ENCODE assay signal across 17 cellular contexts in the genomic region with DNA sequence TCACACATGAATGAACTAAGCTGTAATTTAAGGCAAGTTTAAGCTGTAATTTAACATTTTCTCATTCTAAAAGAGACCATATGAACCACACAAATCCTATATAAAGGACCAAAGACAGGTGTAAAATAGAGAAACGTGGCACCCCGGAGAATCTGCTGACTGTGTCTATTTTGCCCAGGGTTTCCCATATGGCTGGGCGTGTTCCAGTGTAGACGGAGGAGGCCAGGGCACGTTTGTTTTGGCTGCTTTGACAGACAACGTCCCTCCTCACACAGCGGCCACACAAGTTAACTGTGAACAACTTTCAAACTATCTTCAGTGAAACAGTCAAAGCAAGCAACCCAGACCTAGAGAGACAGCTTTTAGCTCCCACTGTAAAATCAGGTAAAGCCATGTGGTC. TPM values are rescaled to one million over a fixed set of nuclear protein-coding genes. Genes with fewer than 3 reads are reported as not detected.
DNase-seq lines count a peak whose midpoint lies in the region; ATAC-seq and TF ChIP-seq lines count a peak whose summit lies in the region.
"Had no signal": no experiment of that assay in that cellular context is flagged by ENCODE, and none has a peak within 500 bp of the region (broad histone marks: within the 10 kb centered on the region; RNA-seq: fewer than 3 reads in every experiment).

No MANE protein-coding gene starts in this region.

- no peak for ATAC-seq in activated CD8-positive, alpha-beta memory T cell treated with anti-CD3 and anti-CD28 coated beads, Interleukin-2, amount 10 ng/mL, durations not matched to agents 7 days and 5 days
- ATAC-seq in IMR-90 (ENCODE audit: low read depth) (no peak), PC-3 (no peak)

- POLR2A ChIA-PET in IMR-90 (lab: Charles Lee; ENCODE audit: unreplicated experiment) (no interaction called here), PC-3 (lab: Charles Lee; ENCODE audit: unreplicated experiment) (no interaction called here)
- POLR2A ChIA-PET in CD8-positive, alpha-beta memory T cell (lab: Charles Lee): no interaction called here

- no peak for DNase-seq in activated CD8-positive, alpha-beta memory T cell treated with anti-CD3 and anti-CD28 coated beads, Interleukin-2, amount 10 ng/mL, durations not matched to agents 7 days and 5 days
- no peak for DNase-seq in activated CD8-positive, alpha-beta memory T cell treated with anti-CD3 and anti-CD28 coated beads for 24 hours
- DNase-seq in IMR-90: no peak
- DNase-seq in endothelial cell (ENCODE audit: low spot score): no peak
- no peak for DNase-seq in neural progenitor cell (ENCODE audit: low spot score)
- no peak for DNase-seq in PC-3
- no peak for DNase-seq in Karpas-422
- DNase-seq in CD8-positive, alpha-beta memory T cell: no peak
- DNase-seq: Calu3; CD4-positive, alpha-beta memory T cell; GF-D8; KG1; NCI-H1417 treated with DMSO at 0.1 percent for 48 hours; NCI-H187 treated with DMSO at 0.1 percent for 48 hours; NCI-H345; NCI-H526 had no signal

- dilution Hi-C loops in IMR-90 (cut with HindIII; ENCODE audit: low sequenced_read_pairs, unreplicated experiment): no loop called here

- no peak overlapping the region for H2BK15ac ChIP-seq in IMR-90 (ENCODE audit: low read depth, low read length)

- H3K18ac ChIP-seq in IMR-90 (ENCODE audit: low read depth, low read length): no peak overlapping the region

- H3K4ac ChIP-seq in IMR-90 (ENCODE audit: low read depth, low read length): no peak overlapping the region

- peak overlapping the region; percentile 54 for H3K27ac Mint-ChIP-seq in activated CD8-positive, alpha-beta memory T cell treated with anti-CD3 and anti-CD28 coated beads, Interleukin-2, amount 10 ng/mL, durations not matched to agents 7 days and 5 days
- no peak overlapping the region for H3K27ac Mint-ChIP-seq in endothelial cell (ENCODE audit: unreplicated experiment)
- no peak overlapping the region for H3K27ac Mint-ChIP-seq in neural progenitor cell
- H3K27ac Mint-ChIP-seq in CD8-positive, alpha-beta memory T cell: no peak overlapping the region
- H3K27ac Mint-ChIP-seq: CD4-positive, alpha-beta memory T cell had no signal

- CTCF ChIA-PET in activated CD8-positive, alpha-beta memory T cell treated with anti-CD3 and anti-CD28 coated beads, Interleukin-2, amount 10 ng/mL, durations not matched to agents 7 days and 5 days (lab: Charles Lee): no interaction called here
- CTCF ChIA-PET in IMR-90 (lab: Yijun Ruan, JAX) (no interaction called here), PC-3 (lab: Charles Lee) (no interaction called here)
- CTCF ChIA-PET in CD8-positive, alpha-beta memory T cell (lab: Charles Lee): no interaction called here

- H3K23ac ChIP-seq in IMR-90 (ENCODE audit: low read depth, low read length): no peak overlapping the region

- H3K36me3 Mint-ChIP-seq in activated CD8-positive, alpha-beta memory T cell treated with anti-CD3 and anti-CD28 coated beads, Interleukin-2, amount 10 ng/mL, durations not matched to agents 7 days and 5 days: peaks cover 31% of the 10 kb centered on the region
- H3K36me3 Mint-ChIP-seq in endothelial cell (ENCODE audit: low read depth, unreplicated experiment) (peaks cover 43% of the 10 kb centered on the region), neural progenitor cell (peaks cover 51% of the 10 kb centered on the region)
- H3K36me3 Mint-ChIP-seq in CD8-positive, alpha-beta memory T cell: peaks cover 8 to 29% (median 17%) of the 10 kb centered on the region in 3 donors

- no peak overlapping the region for H4K5ac ChIP-seq in IMR-90 (ENCODE audit: low read depth, low read length)

- H2BK5ac ChIP-seq in IMR-90 (ENCODE audit: low read depth, low read length, poor library complexity, severe bottlenecking): no peak overlapping the region

- H3K4me3 ChIP-seq in IMR-90 (ENCODE audit: insufficient read depth, low read depth, low read length) (no peak overlapping the region), neural progenitor cell (no peak overlapping the region), PC-3 (ENCODE audit: low read length) (no peak overlapping the region), Karpas-422 (ENCODE audit: low read length) (no peak overlapping the region)
- no peak overlapping the region for H3K4me3 ChIP-seq in CD8-positive, alpha-beta memory T cell (ENCODE audit: low read length)
- H3K4me3 ChIP-seq: BLaER1 had no signal

- H3F3A ChIP-seq in neural progenitor cell (ENCODE audit: low read depth): no peaks in the 10 kb centered on the region
- H3F3A ChIP-seq in PC-3 (ENCODE audit: low read length, unreplicated experiment): peaks cover 4% of the 10 kb centered on the region

- no peak for TF ChIP-seq RAD21 in IMR-90 (IDR thresholded peaks at IDR 0.05; ENCODE audit: low read length)

- 0 out of 2 replicates have a peak, but pooled peaks cover 4% of the 10 kb centered on the region for H3K9me1 ChIP-seq in IMR-90 (ENCODE audit: insufficient read depth, low read length)

- BruUV-seq in IMR-90 (replicated peaks; lab: Mats Ljungman, UMichigan) (no TSS peak), PC-3 (replicated peaks; lab: Mats Ljungman, UMichigan) (no TSS peak)

- H3K4me1 Mint-ChIP-seq in activated CD8-positive, alpha-beta memory T cell treated with anti-CD3 and anti-CD28 coated beads, Interleukin-2, amount 10 ng/mL, durations not matched to agents 7 days and 5 days: peaks cover 39% of the 10 kb centered on the region
- H3K4me1 Mint-ChIP-seq in endothelial cell (ENCODE audit: unreplicated experiment) (peaks cover 9% of the 10 kb centered on the region), neural progenitor cell (peaks cover 10% of the 10 kb centered on the region)
- H3K4me1 Mint-ChIP-seq in CD8-positive, alpha-beta memory T cell: peaks cover 20 to 44% (median 23%) of the 10 kb centered on the region in 3 donors

- H3K4me1 ChIP-seq in IMR-90 (ENCODE audit: control insufficient read depth, insufficient read depth, low read length): peaks cover 1% of the 10 kb centered on the region
- H3K4me1 ChIP-seq in neural progenitor cell: peaks cover 6% of the 10 kb centered on the region
- no peaks in the 10 kb centered on the region for H3K4me1 ChIP-seq in PC-3 (ENCODE audit: insufficient read depth, low read length)
- H3K4me1 ChIP-seq in Karpas-422 (ENCODE audit: low read length): no peaks in the 10 kb centered on the region
- peaks cover 9% of the 10 kb centered on the region for H3K4me1 ChIP-seq in CD8-positive, alpha-beta memory T cell (ENCODE audit: insufficient read depth, low read length)

- peaks cover 15 to 28% of the 10 kb centered on the region in 2 experiments for H3K79me1 ChIP-seq in IMR-90 (ENCODE audit: low read depth in 1 of 2, low read length in 2 of 2)

- peaks cover 31% of the 10 kb centered on the region for H3K36me3 ChIP-seq in IMR-90 (ENCODE audit: control insufficient read depth, insufficient read depth, low read length)
- no peaks in the 10 kb centered on the region for H3K36me3 ChIP-seq in neural progenitor cell
- H3K36me3 ChIP-seq in PC-3 (ENCODE audit: low read depth, low read length): no peaks in the 10 kb centered on the region
- peaks cover 34% of the 10 kb centered on the region for H3K36me3 ChIP-seq in Karpas-422 (ENCODE audit: insufficient read depth, low read length)
- no peaks in the 10 kb centered on the region for H3K36me3 ChIP-seq in CD8-positive, alpha-beta memory T cell (ENCODE audit: insufficient read depth, low read length)

- H3K9ac ChIP-seq in IMR-90 (ENCODE audit: low read depth, low read length): no peak overlapping the region
- no peak overlapping the region for H3K9ac ChIP-seq in neural progenitor cell
- no peak overlapping the region for H3K9ac ChIP-seq in PC-3 (ENCODE audit: low read length)
- H3K9ac ChIP-seq in Karpas-422 (ENCODE audit: low read length): no peak overlapping the region
- H3K9ac ChIP-seq: BLaER1 had no signal

- 88% methylated on average over 5 of the region's 7 CpGs; no CpG with 5 or more reads in 1 of the 2 experiments for WGBS in IMR-90 (ENCODE audit: extremely low coverage in 2 of 2, insufficient read length in 1 of 2), 2 experiments

- H2AK9ac ChIP-seq in IMR-90 (replicated peaks; ENCODE audit: low read depth, low read length, poor library complexity): no peak overlapping the region

- H3K79me2 ChIP-seq in neural progenitor cell (ENCODE audit: low read depth) (no peaks in the 10 kb centered on the region), PC-3 (ENCODE audit: low read length) (no peaks in the 10 kb centered on the region), Karpas-422 (ENCODE audit: low read length) (peaks cover 19% of the 10 kb centered on the region)

- H3K56ac ChIP-seq in IMR-90 (ENCODE audit: extremely low read depth, insufficient read depth, low read length): no peak overlapping the region

- H3K9me3 Mint-ChIP-seq in activated CD8-positive, alpha-beta memory T cell treated with anti-CD3 and anti-CD28 coated beads, Interleukin-2, amount 10 ng/mL, durations not matched to agents 7 days and 5 days (ENCODE audit: low read depth): peaks cover 3% of the 10 kb centered on the region
- H3K9me3 Mint-ChIP-seq in endothelial cell (ENCODE audit: unreplicated experiment) (no peaks in the 10 kb centered on the region), neural progenitor cell (peaks cover 17% of the 10 kb centered on the region)
- H3K9me3 Mint-ChIP-seq in CD8-positive, alpha-beta memory T cell: no peaks in the 10 kb centered on the region

- H2BK120ac ChIP-seq in IMR-90 (ENCODE audit: low read depth, low read length): no peak overlapping the region

- no peak overlapping the region for H4K91ac ChIP-seq in IMR-90 (ENCODE audit: insufficient read depth, low read depth, low read length)

- intact Hi-C loops in IMR-90 (cut with micrococcal nuclease) (no loop called here), PC-3 (cut with micrococcal nuclease) (no loop called here)

- no peak overlapping the region for H2AK5ac ChIP-seq in IMR-90 (ENCODE audit: low read depth, low read length)

- no peak overlapping the region for H3K4me3 Mint-ChIP-seq in activated CD8-positive, alpha-beta memory T cell treated with anti-CD3 and anti-CD28 coated beads, Interleukin-2, amount 10 ng/mL, durations not matched to agents 7 days and 5 days
- H3K4me3 Mint-ChIP-seq in endothelial cell (ENCODE audit: unreplicated experiment) (peak overlapping the region; percentile 6), neural progenitor cell (no peak overlapping the region)
- peak overlapping the region in 1 of 7 donors; percentile 48 for H3K4me3 Mint-ChIP-seq in CD8-positive, alpha-beta memory T cell
- H3K4me3 Mint-ChIP-seq: CD4-positive, alpha-beta memory T cell had no signal

- no peaks in the 10 kb centered on the region for H3K9me2 ChIP-seq in PC-3 (replicated peaks; ENCODE audit: low read length)
- no peaks in the 10 kb centered on the region for H3K9me2 ChIP-seq in Karpas-422 (replicated peaks; ENCODE audit: insufficient read depth, low read length)

- H2AFZ ChIP-seq in IMR-90 (replicated peaks; ENCODE audit: low read length, poor library complexity): no peak overlapping the region
- H2AFZ ChIP-seq in neural progenitor cell (replicated peaks): no peak overlapping the region
- H2AFZ ChIP-seq in PC-3 (ENCODE audit: low read length): no peak overlapping the region
- H2AFZ ChIP-seq in Karpas-422 (ENCODE audit: low read length): no peak overlapping the region

- H3K27me3 ChIP-seq in IMR-90 (ENCODE audit: control insufficient read depth, insufficient read depth, low read length) (no peaks in the 10 kb centered on the region), neural progenitor cell (peaks cover 5% of the 10 kb centered on the region), PC-3 (ENCODE audit: low read length) (no peaks in the 10 kb centered on the region), Karpas-422 (ENCODE audit: low read length) (no peaks in the 10 kb centered on the region)
- H3K27me3 ChIP-seq in CD8-positive, alpha-beta memory T cell (ENCODE audit: insufficient read depth, low read length, poor library complexity, severe bottlenecking): no peaks in the 10 kb centered on the region
- H3K27me3 ChIP-seq: BLaER1 had no signal

- H3K14ac ChIP-seq in IMR-90 (replicated peaks; ENCODE audit: low read depth, low read length): no peak overlapping the region

- in situ Hi-C loops in IMR-90 (cut with MboI; ENCODE audit: low sequenced_read_pairs): no loop called here

- no peak for TF ChIP-seq POLR2A in IMR-90 (IDR thresholded peaks at IDR 0.05; ENCODE audit: low read depth, low read length)

- H4K8ac ChIP-seq in IMR-90 (ENCODE audit: low read depth in 2 of 2, low read length in 2 of 2): no peak overlapping the region

- H3K9me3 ChIP-seq in IMR-90 (ENCODE audit: control insufficient read depth, insufficient read depth, low read length): no peaks in the 10 kb centered on the region
- H3K9me3 ChIP-seq in neural progenitor cell (ENCODE audit: low read depth): no peaks in the 10 kb centered on the region
- no peaks in the 10 kb centered on the region for H3K9me3 ChIP-seq in PC-3 (ENCODE audit: low read length)
- no peaks in the 10 kb centered on the region for H3K9me3 ChIP-seq in Karpas-422 (ENCODE audit: low read length)
- H3K9me3 ChIP-seq in CD8-positive, alpha-beta memory T cell (ENCODE audit: low read length): no peaks in the 10 kb centered on the region

- H3K27me3 Mint-ChIP-seq in activated CD8-positive, alpha-beta memory T cell treated with anti-CD3 and anti-CD28 coated beads, Interleukin-2, amount 10 ng/mL, durations not matched to agents 7 days and 5 days: no peaks in the 10 kb centered on the region
- H3K27me3 Mint-ChIP-seq in endothelial cell (ENCODE audit: unreplicated experiment): peaks cover 13% of the 10 kb centered on the region
- H3K27me3 Mint-ChIP-seq in neural progenitor cell (ENCODE audit: insufficient read depth, low read depth): no peaks in the 10 kb centered on the region
- H3K27me3 Mint-ChIP-seq in CD8-positive, alpha-beta memory T cell: no peaks in the 10 kb centered on the region
- H3K27me3 Mint-ChIP-seq: CD4-positive, alpha-beta memory T cell had no signal

- peaks cover 8% of the 10 kb centered on the region for H4K20me1 ChIP-seq in IMR-90 (ENCODE audit: insufficient read depth, low read length)
- H4K20me1 ChIP-seq in neural progenitor cell (ENCODE audit: low read depth): no peaks in the 10 kb centered on the region
- no peaks in the 10 kb centered on the region for H4K20me1 ChIP-seq in PC-3 (ENCODE audit: low read length)
- no peaks in the 10 kb centered on the region for H4K20me1 ChIP-seq in Karpas-422 (ENCODE audit: insufficient read depth, low read depth, low read length)

- no peak overlapping the region for H3K27ac ChIP-seq in IMR-90 (ENCODE audit: insufficient read depth, low read length)
- no peak overlapping the region for H3K27ac ChIP-seq in neural progenitor cell
- H3K27ac ChIP-seq in PC-3 (ENCODE audit: low read length): no peak overlapping the region
- H3K27ac ChIP-seq in Karpas-422 (ENCODE audit: low read length): no peak overlapping the region
- no peak overlapping the region for H3K27ac ChIP-seq in CD8-positive, alpha-beta memory T cell (ENCODE audit: low read depth, low read length)
- H3K27ac ChIP-seq: BLaER1 had no signal

- no peak overlapping the region for H2BK20ac ChIP-seq in IMR-90 (ENCODE audit: low read depth, low read length)

- TF ChIP-seq CTCF in IMR-90 (conservative IDR thresholded peaks at IDR 0.05; ENCODE audit: low read depth, low read length) (no peak), endothelial cell (IDR thresholded peaks at IDR 0.05; ENCODE audit: unreplicated experiment) (no peak), neural progenitor cell (IDR thresholded peaks at IDR 0.05) (no peak), PC-3 (conservative IDR thresholded peaks at IDR 0.05; ENCODE audit: low read depth, low read length) (no peak)

- H3K4me2 ChIP-seq in IMR-90 (ENCODE audit: low read depth, low read length) (no peak overlapping the region), neural progenitor cell (peak overlapping the region; percentile 76), PC-3 (ENCODE audit: low read length) (no peak overlapping the region), Karpas-422 (ENCODE audit: low read depth, low read length, poor library complexity, severe bottlenecking) (no peak overlapping the region)
- H3K4me2 ChIP-seq: BLaER1 had no signal

RNA-seq across cellular contexts. Expression of gene SLC66A2, which starts 40.9 kb away (rescaled TPM):
- 10 to 100 TPM; 23.4 TPM for total RNA-seq in activated CD8-positive, alpha-beta memory T cell treated with anti-CD3 and anti-CD28 coated beads, Interleukin-2, amount 10 ng/mL, durations not matched to agents 7 days and 5 days
- 16.9 and 17.6 TPM in 2 replicates for total RNA-seq in IMR-90 (2012; rRNA removed)
- 23.5 and 29.6 TPM in 2 replicates for polyA plus RNA-seq in IMR-90 (2012; rRNA removed)
- polyA plus RNA-seq in IMR-90 (2012; cell fraction: cytosol; rRNA removed): 25.1 and 42.3 TPM in 2 replicates
- polyA plus RNA-seq in IMR-90 (2012; cell fraction: nucleus; rRNA removed; ENCODE audit: low replicate concordance): 24.9 and 57.8 TPM in 2 replicates
- 31.8 TPM for total RNA-seq in endothelial cell (ENCODE audit: unreplicated experiment)
- 5.8 and 22.3 TPM in 2 replicates for total RNA-seq in neural progenitor cell (ENCODE audit: low replicate concordance)
- 52.8 and 66.9 TPM in 2 replicates for total RNA-seq in PC-3 (2014; rRNA removed)
- total RNA-seq in Karpas-422 (2014; rRNA removed; shearing (Covaris generic); ENCODE audit: low replicate concordance): 43.1 and 121 TPM in 2 replicates
- 10 to 100 TPM; 29.9 to 31.7 TPM for total RNA-seq in CD8-positive, alpha-beta memory T cell
- 18.3 TPM for polyA plus RNA-seq in CD8-positive, alpha-beta memory T cell

RNA-seq across cellular contexts. Expression of gene HSBP1L1, which starts 53.9 kb away (rescaled TPM):
- total RNA-seq in activated CD8-positive, alpha-beta memory T cell treated with anti-CD3 and anti-CD28 coated beads, Interleukin-2, amount 10 ng/mL, durations not matched to agents 7 days and 5 days: 1 to 10 TPM; 1.1 to 5.0 TPM
- total RNA-seq in IMR-90 (2012; rRNA removed): 7.8 and 8.6 TPM in 2 replicates
- polyA plus RNA-seq in IMR-90 (2012; rRNA removed): 14.9 and 18.0 TPM in 2 replicates
- polyA plus RNA-seq in IMR-90 (2012; cell fraction: cytosol; rRNA removed): 18.1 and 26.9 TPM in 2 replicates
- polyA plus RNA-seq in IMR-90 (2012; cell fraction: nucleus; rRNA removed; ENCODE audit: low replicate concordance): 22.4 and 64.4 TPM in 2 replicates
- total RNA-seq in endothelial cell (ENCODE audit: unreplicated experiment): 0.87 TPM
- total RNA-seq in neural progenitor cell (ENCODE audit: low replicate concordance): 1.7 TPM in 1 of 2 replicates, not detected in the other
- 45.7 and 56.8 TPM in 2 replicates for total RNA-seq in PC-3 (2014; rRNA removed)
- total RNA-seq in Karpas-422 (2014; rRNA removed; shearing (Covaris generic); ENCODE audit: low replicate concordance): 11.4 and 21.3 TPM in 2 replicates
- total RNA-seq in CD8-positive, alpha-beta memory T cell: 1 to 10 TPM; 3.3 to 4.2 TPM
- polyA plus RNA-seq in CD8-positive, alpha-beta memory T cell: 17.2 TPM
